9 cellular contexts compared by ENCODE assay signal in the genomic region with DNA sequence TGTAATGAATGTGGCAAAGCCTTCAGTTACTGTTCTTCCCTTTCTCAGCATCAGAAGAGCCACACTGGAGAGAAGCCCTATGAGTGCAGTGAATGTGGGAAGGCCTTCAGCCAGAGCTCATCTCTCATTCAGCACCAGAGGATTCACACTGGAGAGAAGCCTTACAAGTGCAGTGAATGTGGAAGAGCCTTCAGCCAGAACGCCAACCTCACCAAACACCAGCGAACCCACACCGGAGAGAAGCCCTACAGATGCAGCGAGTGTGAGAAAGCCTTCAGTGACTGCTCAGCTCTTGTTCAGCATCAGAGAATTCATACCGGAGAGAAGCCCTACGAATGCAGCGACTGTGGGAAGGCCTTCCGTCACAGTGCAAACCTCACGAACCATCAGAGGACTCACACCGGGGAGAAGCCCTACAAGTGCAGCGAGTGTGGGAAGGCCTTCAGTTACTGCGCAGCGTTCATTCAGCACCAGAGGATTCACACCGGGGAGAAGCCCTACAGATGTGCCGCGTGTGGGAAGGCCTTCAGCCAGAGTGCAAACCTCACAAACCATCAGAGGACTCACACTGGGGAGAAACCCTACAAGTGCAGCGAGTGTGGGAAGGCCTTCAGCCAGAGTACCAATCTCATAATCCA. TPM values are rescaled to one million over a fixed set of nuclear protein-coding genes. Genes with fewer than 3 reads are reported as not detected.
DNase-seq lines count a peak whose midpoint lies in the region; ATAC-seq and TF ChIP-seq lines count a peak whose summit lies in the region.
"Had no signal": no experiment of that assay in that cellular context is flagged by ENCODE, and none has a peak within 500 bp of the region (broad histone marks: within the 10 kb centered on the region; RNA-seq: fewer than 3 reads in every experiment).

No MANE protein-coding gene starts in this region.

- no peaks in the 10 kb centered on the region for H3K27me3 Mint-ChIP-seq in CD8-positive, alpha-beta T cell (ENCODE audit: low read depth)
- H3K27me3 Mint-ChIP-seq in naive thymus-derived CD8-positive, alpha-beta T cell: no peaks in the 10 kb centered on the region

- TF ChIP-seq CTCF in CD8-positive, alpha-beta T cell (IDR thresholded peaks at IDR 0.05): no peak
- TF ChIP-seq CTCF in VCaP (conservative IDR thresholded peaks at IDR 0.05) (no peak), testis (IDR thresholded peaks at IDR 0.05) (no peak)

- no peaks in the 10 kb centered on the region for H3K27me3 ChIP-seq in CD8-positive, alpha-beta T cell (ENCODE audit: insufficient read depth, low read length)
- H3K27me3 ChIP-seq in testis: no peaks in the 10 kb centered on the region
- H3K27me3 ChIP-seq: cardiac muscle cell had no signal

- H3K9me3 Mint-ChIP-seq in CD8-positive, alpha-beta T cell: no peaks in the 10 kb centered on the region
- no peaks in the 10 kb centered on the region for H3K9me3 Mint-ChIP-seq in naive thymus-derived CD8-positive, alpha-beta T cell

- peaks cover 52% of the 10 kb centered on the region for H3K36me3 ChIP-seq in CD8-positive, alpha-beta T cell (ENCODE audit: insufficient read depth, low read length)
- H3K36me3 ChIP-seq in testis (ENCODE audit: low read depth, missing control alignments): no peaks in the 10 kb centered on the region

- peaks cover 18% of the 10 kb centered on the region for H3K4me1 Mint-ChIP-seq in CD8-positive, alpha-beta T cell (ENCODE audit: low read depth)
- H3K4me1 Mint-ChIP-seq in naive thymus-derived CD8-positive, alpha-beta T cell: peaks cover 7 to 23% (median 17%) of the 10 kb centered on the region in 4 donors

- no peak overlapping the region for H3K27ac ChIP-seq in CD8-positive, alpha-beta T cell (ENCODE audit: low read depth, low read length)
- peak overlapping the region; percentile 98; the same call in 1 of the 2 replicates for H3K27ac ChIP-seq in VCaP
- H3K27ac ChIP-seq in testis: no peak overlapping the region
- H3K27ac ChIP-seq: cardiac muscle cell had no signal

- H3K4me1 ChIP-seq in CD8-positive, alpha-beta T cell (ENCODE audit: insufficient read depth, low read length): peaks cover 8% of the 10 kb centered on the region
- H3K4me1 ChIP-seq in testis: peaks cover 2% of the 10 kb centered on the region

- H3K4me3 Mint-ChIP-seq in CD8-positive, alpha-beta T cell: no peak overlapping the region
- H3K4me3 Mint-ChIP-seq in naive thymus-derived CD8-positive, alpha-beta T cell: no peak overlapping the region

- intact Hi-C loops in CD8-positive, alpha-beta T cell (cut with DNase I, micrococcal nuclease): no loop called here
- intact Hi-C loops in testis (cut with DNase I; ENCODE audit: low total_unique reads): no loop called here

- no peaks in the 10 kb centered on the region for H3K9me3 ChIP-seq in CD8-positive, alpha-beta T cell (ENCODE audit: low read length)
- H3K9me3 ChIP-seq in testis: no peaks in the 10 kb centered on the region

- H3K36me3 Mint-ChIP-seq in CD8-positive, alpha-beta T cell: peaks cover 83% of the 10 kb centered on the region
- H3K36me3 Mint-ChIP-seq in naive thymus-derived CD8-positive, alpha-beta T cell: peaks cover 6 to 91% (median 34%) of the 10 kb centered on the region in 3 donors

- no peak overlapping the region for H3K4me3 ChIP-seq in CD8-positive, alpha-beta T cell (ENCODE audit: low read depth, low read length)
- H3K4me3 ChIP-seq in testis: no peak overlapping the region
- H3K4me3 ChIP-seq: cardiac muscle cell had no signal

- peak; percentile 11 for TF ChIP-seq POLR2A in GM19193 (IDR thresholded peaks at IDR 0.05; ENCODE audit: extremely low read depth, insufficient read depth, insufficient read length)
- no peak for TF ChIP-seq POLR2A in testis (IDR thresholded peaks at IDR 0.05)

- H3K27ac Mint-ChIP-seq in CD8-positive, alpha-beta T cell: peak overlapping the region; percentile 49
- peak overlapping the region in 6 of 10 donors; percentile 3 to 80 (median 52) for H3K27ac Mint-ChIP-seq in naive thymus-derived CD8-positive, alpha-beta T cell

- CTCF ChIA-PET in CD8-positive, alpha-beta T cell (lab: Charles Lee): no interaction called here

- POLR2A ChIA-PET in CD8-positive, alpha-beta T cell (lab: Charles Lee): no interaction called here
- POLR2A ChIA-PET in naive thymus-derived CD8-positive, alpha-beta T cell (lab: Charles Lee): interaction anchor here (0.7 kb wide), 1 partner anchor 644 kb away, joined by 3 read pairs; no protein-coding TSS in a partner anchor

- DNase-seq in CD8-positive, alpha-beta T cell: no peak
- no peak for DNase-seq in naive thymus-derived CD8-positive, alpha-beta T cell
- DNase-seq in testis: no peak
- no peak for DNase-seq in ureter (ENCODE audit: low spot score)
- DNase-seq: H7 had no signal

- WGBS in testis, 2 donors: 88 to 92% methylated on average over 17 of the region's 17 CpGs

- ATAC-seq in CD8-positive, alpha-beta T cell: no peak
- ATAC-seq in naive thymus-derived CD8-positive, alpha-beta T cell: no peak
- no peak for ATAC-seq in HG03025 (IDR thresholded peaks at IDR 0.05; ENCODE audit: low FRiP score, unreplicated experiment)

RNA-seq across cellular contexts. Expression of a gene that starts 6.8 kb away (rescaled TPM):
- total RNA-seq in CD8-positive, alpha-beta T cell: 1,000 to 10,000 TPM; 1,908 to 1,959 TPM
- 1,000 to 10,000 TPM; 1,452 to 1,480 TPM for total RNA-seq in naive thymus-derived CD8-positive, alpha-beta T cell
- 1,000 to 10,000 TPM; 1,731 to 2,420 (median 2,163) TPM for polyA plus RNA-seq in naive thymus-derived CD8-positive, alpha-beta T cell
- total RNA-seq in testis: 100 to 1,000 TPM; 499 to 950 TPM
- 1,237 TPM for polyA plus RNA-seq in testis (ENCODE audit: insufficient read depth, low read depth, low replicate concordance)
- total RNA-seq in ureter: 1,953 TPM

RNA-seq across cellular contexts. Expression of a gene that starts 6.9 kb away (rescaled TPM):
- 10 to 100 TPM; 11.7 to 14.0 TPM for total RNA-seq in CD8-positive, alpha-beta T cell
- total RNA-seq in naive thymus-derived CD8-positive, alpha-beta T cell: 10 to 100 TPM; 24.2 to 26.4 TPM
- 1 to 10 TPM; 4.3 to 9.6 (median 5.0) TPM for polyA plus RNA-seq in naive thymus-derived CD8-positive, alpha-beta T cell
- 10 to 100 TPM; 20.5 to 22.0 TPM for total RNA-seq in testis
- 9.9 TPM for polyA plus RNA-seq in testis (ENCODE audit: insufficient read depth, low read depth, low replicate concordance)
- total RNA-seq in ureter: 30.4 TPM

RNA-seq across cellular contexts. Expression of a gene that starts 20.2 kb away (rescaled TPM):
- 1 to 10 TPM; 7.5 to 7.7 TPM for total RNA-seq in CD8-positive, alpha-beta T cell
- 10 to 100 TPM; 15.2 to 17.2 TPM for total RNA-seq in naive thymus-derived CD8-positive, alpha-beta T cell
- 1 to 10 TPM; 3.3 to 6.6 (median 4.9) TPM for polyA plus RNA-seq in naive thymus-derived CD8-positive, alpha-beta T cell
- total RNA-seq in testis: 10 to 100 TPM; 19.5 to 24.5 TPM
- polyA plus RNA-seq in testis (ENCODE audit: insufficient read depth, low read depth, low replicate concordance): 15.9 TPM
- total RNA-seq in ureter: 13.2 TPM

RNA-seq across cellular contexts. Expression of a gene that starts 47.4 kb away (rescaled TPM):
- 1 to 10 TPM; 3.6 to 3.9 TPM for total RNA-seq in CD8-positive, alpha-beta T cell
- under 1 TPM; 0.19 to 0.39 TPM for total RNA-seq in naive thymus-derived CD8-positive, alpha-beta T cell
- 1 to 10 TPM in 1 of 3 donors, not detected in 2; 1.2 TPM for polyA plus RNA-seq in naive thymus-derived CD8-positive, alpha-beta T cell
- total RNA-seq in testis (10 to 100 TPM; 62.7 to 68.6 TPM), ureter (38.4 TPM)
- 128 TPM for polyA plus RNA-seq in testis (ENCODE audit: insufficient read depth, low read depth, low replicate concordance)
